In the genomic region with DNA sequence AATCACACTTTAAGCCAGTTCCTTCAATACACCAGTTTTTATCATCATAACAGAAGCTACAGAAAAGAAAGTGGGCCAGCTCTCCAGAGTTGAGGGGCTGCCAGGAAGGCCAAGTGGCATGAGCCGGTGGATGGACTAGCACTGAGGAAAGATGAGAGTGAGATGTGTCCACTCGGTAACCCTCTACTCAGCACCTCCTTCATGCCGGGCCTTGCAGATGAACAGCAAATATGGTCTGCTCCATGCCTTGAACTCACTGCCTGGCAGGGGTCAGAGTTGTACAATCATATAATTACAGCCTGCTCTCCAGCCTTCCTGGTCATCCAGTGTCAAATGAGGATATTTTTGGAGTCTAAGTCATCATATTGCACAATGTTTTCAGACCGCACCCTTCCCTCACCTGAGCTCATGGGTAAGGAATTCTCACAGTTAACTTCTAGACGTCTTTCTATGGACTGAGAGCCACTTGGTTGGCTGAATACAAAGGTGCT, we compare ENCODE assay signal across 10 cellular contexts. TPM values are rescaled to one million over a fixed set of nuclear protein-coding genes. Genes with fewer than 3 reads are reported as not detected.
DNase-seq lines count a peak whose midpoint lies in the region; ATAC-seq, FAIRE-seq and TF ChIP-seq lines count a peak whose summit lies in the region.
"Had no signal": no experiment of that assay in that cellular context is flagged by ENCODE, and none has a peak within 500 bp of the region (broad histone marks: within the 10 kb centered on the region; RNA-seq: fewer than 3 reads in every experiment).

No MANE protein-coding gene starts in this region.

- peak overlapping the region; percentile 87 for H3K27ac Mint-ChIP-seq in type B pancreatic cell
- H3K27ac Mint-ChIP-seq in activated CD4-positive, alpha-beta T cell treated with anti-CD3 and anti-CD28 coated beads for 36 hours, result no peak overlapping the region

- no peak for FAIRE-seq in kidney (lab: Jason Lieb, UNC)

- CTCF ChIA-PET in activated CD4-positive, alpha-beta T cell treated with anti-CD3 and anti-CD28 coated beads for 36 hours (lab: Charles Lee), result interaction anchor here (0.6 kb wide), 1 partner anchor 1808 kb away, joined by 3 read pairs; no protein-coding TSS in a partner anchor

- H3K36me3 Mint-ChIP-seq in type B pancreatic cell, result no peaks in the 10 kb centered on the region
- H3K36me3 Mint-ChIP-seq in activated CD4-positive, alpha-beta T cell treated with anti-CD3 and anti-CD28 coated beads for 36 hours (ENCODE audit: low read depth), result no peaks in the 10 kb centered on the region

- DNase-seq in HuH-7 (ENCODE audit: low spot score), result peak; percentile 81
- peak; percentile 15 for DNase-seq in brain microvascular endothelial cell
- DNase-seq in kidney, result no peak
- DNase-seq in type B pancreatic cell (ENCODE audit: extremely low spot score, unreplicated experiment), result no peak
- DNase-seq in DMS 273 treated with DMSO at 0.1 percent for 48 hours (lab: John Stamatoyannopoulos, UW), result no peak
- no peak for DNase-seq in activated CD4-positive, alpha-beta T cell treated with anti-CD3 and anti-CD28 coated beads for 36 hours
- DNase-seq in GM10266 (ENCODE audit: extremely low spot score), result no peak
- DNase-seq: activated CD4-positive, alpha-beta T cell treated with anti-CD3 and anti-CD28 coated beads for 1 hour; NCI-H345 had no signal

- H3K9ac ChIP-seq in kidney (ENCODE audit: low read length in 2 of 2), result no peak overlapping the region

- H3K4me1 Mint-ChIP-seq in type B pancreatic cell (ENCODE audit: unreplicated experiment), result peaks cover 55% of the 10 kb centered on the region
- H3K4me1 Mint-ChIP-seq in activated CD4-positive, alpha-beta T cell treated with anti-CD3 and anti-CD28 coated beads for 36 hours, result no peaks in the 10 kb centered on the region
- H3K4me1 Mint-ChIP-seq: central memory CD8-positive, alpha-beta T cell had no signal

- H3K36me3 ChIP-seq in brain microvascular endothelial cell (replicated peaks) (peaks cover 2% of the 10 kb centered on the region), kidney (ENCODE audit: control insufficient read depth in 1 of 2, insufficient read depth in 2 of 2, low read length in 2 of 2) (peaks cover 0 to 3% of the 10 kb centered on the region in 2 donors)

- ATAC-seq in activated CD4-positive, alpha-beta T cell treated with anti-CD3 and anti-CD28 coated beads for 36 hours, result no peak

- H3K9me3 Mint-ChIP-seq in type B pancreatic cell, result no peaks in the 10 kb centered on the region
- H3K9me3 Mint-ChIP-seq in activated CD4-positive, alpha-beta T cell treated with anti-CD3 and anti-CD28 coated beads for 36 hours (ENCODE audit: low read depth), result no peaks in the 10 kb centered on the region
- H3K9me3 Mint-ChIP-seq: central memory CD8-positive, alpha-beta T cell had no signal

- in situ Hi-C loops in brain microvascular endothelial cell (cut with HindIII; ENCODE audit: low pct_ligation_motif_present, low sequenced_read_pairs), result no loop called here

- no peaks in the 10 kb centered on the region for H3K9me3 ChIP-seq in kidney (ENCODE audit: control insufficient read depth in 1 of 2, low read length in 2 of 2)

- POLR2A ChIA-PET in activated CD4-positive, alpha-beta T cell treated with anti-CD3 and anti-CD28 coated beads for 36 hours (lab: Charles Lee), result no interaction called here

- no peak overlapping the region for H3K4me3 ChIP-seq in brain microvascular endothelial cell (ENCODE audit: low read depth, low read length)
- H3K4me3 ChIP-seq in kidney (ENCODE audit: low read length in 2 of 2), result no peak overlapping the region

- H3K27me3 ChIP-seq in brain microvascular endothelial cell (replicated peaks), result no peaks in the 10 kb centered on the region

- intact Hi-C loops in kidney (cut with DNase I), result no loop called here
- intact Hi-C loops in activated CD4-positive, alpha-beta T cell treated with anti-CD3 and anti-CD28 coated beads for 36 hours (cut with DNase I, micrococcal nuclease), result no loop called here

- TF ChIP-seq CTCF in brain microvascular endothelial cell (IDR thresholded peaks at IDR 0.05; ENCODE audit: low read depth, low read length, missing control alignments), result no peak
- TF ChIP-seq CTCF in kidney (IDR thresholded peaks at IDR 0.05; ENCODE audit: borderline replicate concordance, extremely low read depth, insufficient read depth), result no peak
- no peak for TF ChIP-seq CTCF in type B pancreatic cell (conservative IDR thresholded peaks at IDR 0.05)
- TF ChIP-seq CTCF in GM10266 (IDR thresholded peaks at IDR 0.05; ENCODE audit: control insufficient read depth, insufficient read depth, low read depth, missing control alignments), result no peak

- H3K4me3 Mint-ChIP-seq in type B pancreatic cell, result peak overlapping the region; percentile 5
- H3K4me3 Mint-ChIP-seq in activated CD4-positive, alpha-beta T cell treated with anti-CD3 and anti-CD28 coated beads for 36 hours, result no peak overlapping the region
- H3K4me3 Mint-ChIP-seq: central memory CD8-positive, alpha-beta T cell had no signal

- peaks cover 19% of the 10 kb centered on the region for H3K27me3 Mint-ChIP-seq in type B pancreatic cell
- peaks cover 25% of the 10 kb centered on the region for H3K27me3 Mint-ChIP-seq in activated CD4-positive, alpha-beta T cell treated with anti-CD3 and anti-CD28 coated beads for 36 hours

- H3K27ac ChIP-seq in brain microvascular endothelial cell (no peak overlapping the region), kidney (ENCODE audit: low read depth in 2 of 2, low read length in 2 of 2) (peak overlapping the region; percentile 2 to 53)

- H3K4me1 ChIP-seq in kidney (ENCODE audit: control insufficient read depth in 1 of 2, insufficient read depth in 1 of 2, low read depth in 1 of 2, low read length in 2 of 2), result peaks cover 23 to 38% of the 10 kb centered on the region in 2 donors

RNA-seq across cellular contexts. Expression of gene MGLL, which starts 4.9 kb away (rescaled TPM):
- total RNA-seq in kidney (250 TPM), type B pancreatic cell (ENCODE audit: low replicate concordance) (9.4 and 28.8 TPM in 2 replicates)
- 74.2 TPM for polyA plus RNA-seq in kidney (ENCODE audit: insufficient read depth, low read depth, low replicate concordance)
- under 1 TPM; 0.49 to 0.50 TPM for total RNA-seq in activated CD4-positive, alpha-beta T cell treated with anti-CD3 and anti-CD28 coated beads for 36 hours

Comparison
In these comparisons a context has a peak if more than half of its experiments do, and no peak if none do; other contexts are left out.
1. DNase-seq: peak in HuH-7 (single experiment) and brain microvascular endothelial cell (single experiment); none in kidney (single experiment), type B pancreatic cell (single experiment), DMS 273 treated with DMSO at 0.1 percent for 48 hours (single experiment), activated CD4-positive, alpha-beta T cell treated with anti-CD3 and anti-CD28 coated beads for 36 hours (single experiment) and GM10266 (single experiment).